ENCODE assay signal across 2 cellular contexts in the genomic region with DNA sequence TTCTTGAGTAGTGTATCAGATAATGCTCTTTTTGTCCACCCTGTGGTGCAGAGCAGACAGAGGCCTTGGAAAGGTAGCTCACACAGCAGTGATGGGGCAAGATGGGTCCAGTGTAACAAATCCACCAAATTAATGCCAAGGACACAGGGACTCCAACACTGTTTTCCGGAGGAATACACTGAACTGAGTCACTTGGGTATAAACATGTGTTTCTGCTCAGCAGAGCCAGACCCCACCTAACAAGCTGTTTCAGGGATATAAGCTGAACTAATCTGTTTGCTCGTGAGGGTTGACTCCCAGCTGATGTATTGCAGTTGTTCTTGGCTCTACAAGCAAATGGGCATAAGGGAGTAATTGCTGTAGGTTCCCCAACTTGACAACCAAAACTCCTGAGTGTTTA.
TF ChIP-seq lines count a peak whose summit lies in the region.

No MANE protein-coding gene starts in this region.

TF ChIP-seq in IMR-90, 13 proteins besides CTCF, POLR2A, EP300 and RAD21 (continued from another document):
- TF ChIP-seq, protein P1, sequence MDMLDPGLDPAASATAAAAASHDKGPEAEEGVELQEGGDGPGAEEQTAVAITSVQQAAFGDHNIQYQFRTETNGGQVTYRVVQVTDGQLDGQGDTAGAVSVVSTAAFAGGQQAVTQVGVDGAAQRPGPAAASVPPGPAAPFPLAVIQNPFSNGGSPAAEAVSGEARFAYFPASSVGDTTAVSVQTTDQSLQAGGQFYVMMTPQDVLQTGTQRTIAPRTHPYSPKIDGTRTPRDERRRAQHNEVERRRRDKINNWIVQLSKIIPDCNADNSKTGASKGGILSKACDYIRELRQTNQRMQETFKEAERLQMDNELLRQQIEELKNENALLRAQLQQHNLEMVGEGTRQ (IDR thresholded peaks at IDR 0.05; ENCODE audit: low read depth, low read length): no peak
- TF ChIP-seq BHLHE40 (IDR thresholded peaks at IDR 0.05; ENCODE audit: low read depth, low read length) (no peak), NFE2L2 (IDR thresholded peaks at IDR 0.05; ENCODE audit: low read depth, low read length) (no peak), MAFK (IDR thresholded peaks at IDR 0.05; ENCODE audit: low read depth, low read length) (no peak), MXI1 (IDR thresholded peaks at IDR 0.05; ENCODE audit: borderline replicate concordance, low read depth, low read length) (no peak), FOS (IDR thresholded peaks at IDR 0.05; ENCODE audit: low read depth, low read length) (no peak), MAZ (IDR thresholded peaks at IDR 0.05; ENCODE audit: borderline replicate concordance, low read depth, low read length) (no peak), SMC3 (IDR thresholded peaks at IDR 0.05; ENCODE audit: low read depth, low read length) (no peak)

TF ChIP-seq in SK-N-SH treated with all-trans-retinoic acid at 6 μM for 48 hours, 23 proteins besides CTCF, POLR2A, EP300 and RAD21 (continued from another document):
- TF ChIP-seq, protein P2, sequence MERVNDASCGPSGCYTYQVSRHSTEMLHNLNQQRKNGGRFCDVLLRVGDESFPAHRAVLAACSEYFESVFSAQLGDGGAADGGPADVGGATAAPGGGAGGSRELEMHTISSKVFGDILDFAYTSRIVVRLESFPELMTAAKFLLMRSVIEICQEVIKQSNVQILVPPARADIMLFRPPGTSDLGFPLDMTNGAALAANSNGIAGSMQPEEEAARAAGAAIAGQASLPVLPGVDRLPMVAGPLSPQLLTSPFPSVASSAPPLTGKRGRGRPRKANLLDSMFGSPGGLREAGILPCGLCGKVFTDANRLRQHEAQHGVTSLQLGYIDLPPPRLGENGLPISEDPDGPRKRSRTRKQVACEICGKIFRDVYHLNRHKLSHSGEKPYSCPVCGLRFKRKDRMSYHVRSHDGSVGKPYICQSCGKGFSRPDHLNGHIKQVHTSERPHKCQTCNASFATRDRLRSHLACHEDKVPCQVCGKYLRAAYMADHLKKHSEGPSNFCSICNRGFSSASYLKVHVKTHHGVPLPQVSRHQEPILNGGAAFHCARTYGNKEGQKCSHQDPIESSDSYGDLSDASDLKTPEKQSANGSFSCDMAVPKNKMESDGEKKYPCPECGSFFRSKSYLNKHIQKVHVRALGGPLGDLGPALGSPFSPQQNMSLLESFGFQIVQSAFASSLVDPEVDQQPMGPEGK (CRISPR knock-in tag; IDR thresholded peaks at IDR 0.05; ENCODE audit: borderline replicate concordance): no peak
- TF ChIP-seq ZNF70 (CRISPR knock-in tag; IDR thresholded peaks at IDR 0.05): no peak
- no peak for TF ChIP-seq ZNF565 (CRISPR knock-in tag; conservative IDR thresholded peaks at IDR 0.05; ENCODE audit: low read depth)
- TF ChIP-seq, protein P3, sequence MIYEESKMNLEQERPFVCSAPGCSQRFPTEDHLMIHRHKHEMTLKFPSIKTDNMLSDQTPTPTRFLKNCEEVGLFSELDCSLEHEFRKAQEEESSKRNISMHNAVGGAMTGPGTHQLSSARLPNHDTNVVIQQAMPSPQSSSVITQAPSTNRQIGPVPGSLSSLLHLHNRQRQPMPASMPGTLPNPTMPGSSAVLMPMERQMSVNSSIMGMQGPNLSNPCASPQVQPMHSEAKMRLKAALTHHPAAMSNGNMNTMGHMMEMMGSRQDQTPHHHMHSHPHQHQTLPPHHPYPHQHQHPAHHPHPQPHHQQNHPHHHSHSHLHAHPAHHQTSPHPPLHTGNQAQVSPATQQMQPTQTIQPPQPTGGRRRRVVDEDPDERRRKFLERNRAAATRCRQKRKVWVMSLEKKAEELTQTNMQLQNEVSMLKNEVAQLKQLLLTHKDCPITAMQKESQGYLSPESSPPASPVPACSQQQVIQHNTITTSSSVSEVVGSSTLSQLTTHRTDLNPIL (CRISPR knock-in tag; IDR thresholded peaks at IDR 0.05; ENCODE audit: low read depth): no peak
- TF ChIP-seq ZNF8 (CRISPR knock-in tag; IDR thresholded peaks at IDR 0.05): no peak
- TF ChIP-seq ISL1 (CRISPR knock-in tag; IDR thresholded peaks at IDR 0.05): no peak
- no peak for TF ChIP-seq ZFP3 (CRISPR knock-in tag; IDR thresholded peaks at IDR 0.05)
- TF ChIP-seq, protein P4, sequence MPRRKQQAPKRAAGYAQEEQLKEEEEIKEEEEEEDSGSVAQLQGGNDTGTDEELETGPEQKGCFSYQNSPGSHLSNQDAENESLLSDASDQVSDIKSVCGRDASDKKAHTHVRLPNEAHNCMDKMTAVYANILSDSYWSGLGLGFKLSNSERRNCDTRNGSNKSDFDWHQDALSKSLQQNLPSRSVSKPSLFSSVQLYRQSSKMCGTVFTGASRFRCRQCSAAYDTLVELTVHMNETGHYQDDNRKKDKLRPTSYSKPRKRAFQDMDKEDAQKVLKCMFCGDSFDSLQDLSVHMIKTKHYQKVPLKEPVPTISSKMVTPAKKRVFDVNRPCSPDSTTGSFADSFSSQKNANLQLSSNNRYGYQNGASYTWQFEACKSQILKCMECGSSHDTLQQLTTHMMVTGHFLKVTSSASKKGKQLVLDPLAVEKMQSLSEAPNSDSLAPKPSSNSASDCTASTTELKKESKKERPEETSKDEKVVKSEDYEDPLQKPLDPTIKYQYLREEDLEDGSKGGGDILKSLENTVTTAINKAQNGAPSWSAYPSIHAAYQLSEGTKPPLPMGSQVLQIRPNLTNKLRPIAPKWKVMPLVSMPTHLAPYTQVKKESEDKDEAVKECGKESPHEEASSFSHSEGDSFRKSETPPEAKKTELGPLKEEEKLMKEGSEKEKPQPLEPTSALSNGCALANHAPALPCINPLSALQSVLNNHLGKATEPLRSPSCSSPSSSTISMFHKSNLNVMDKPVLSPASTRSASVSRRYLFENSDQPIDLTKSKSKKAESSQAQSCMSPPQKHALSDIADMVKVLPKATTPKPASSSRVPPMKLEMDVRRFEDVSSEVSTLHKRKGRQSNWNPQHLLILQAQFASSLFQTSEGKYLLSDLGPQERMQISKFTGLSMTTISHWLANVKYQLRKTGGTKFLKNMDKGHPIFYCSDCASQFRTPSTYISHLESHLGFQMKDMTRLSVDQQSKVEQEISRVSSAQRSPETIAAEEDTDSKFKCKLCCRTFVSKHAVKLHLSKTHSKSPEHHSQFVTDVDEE (CRISPR knock-in tag; IDR thresholded peaks at IDR 0.05): no peak
- no peak for TF ChIP-seq OSR1 (CRISPR knock-in tag; IDR thresholded peaks at IDR 0.05)
- no peak for TF ChIP-seq TCF4 (CRISPR knock-in tag; IDR thresholded peaks at IDR 0.05; ENCODE audit: borderline replicate concordance)
- TF ChIP-seq, protein P5, sequence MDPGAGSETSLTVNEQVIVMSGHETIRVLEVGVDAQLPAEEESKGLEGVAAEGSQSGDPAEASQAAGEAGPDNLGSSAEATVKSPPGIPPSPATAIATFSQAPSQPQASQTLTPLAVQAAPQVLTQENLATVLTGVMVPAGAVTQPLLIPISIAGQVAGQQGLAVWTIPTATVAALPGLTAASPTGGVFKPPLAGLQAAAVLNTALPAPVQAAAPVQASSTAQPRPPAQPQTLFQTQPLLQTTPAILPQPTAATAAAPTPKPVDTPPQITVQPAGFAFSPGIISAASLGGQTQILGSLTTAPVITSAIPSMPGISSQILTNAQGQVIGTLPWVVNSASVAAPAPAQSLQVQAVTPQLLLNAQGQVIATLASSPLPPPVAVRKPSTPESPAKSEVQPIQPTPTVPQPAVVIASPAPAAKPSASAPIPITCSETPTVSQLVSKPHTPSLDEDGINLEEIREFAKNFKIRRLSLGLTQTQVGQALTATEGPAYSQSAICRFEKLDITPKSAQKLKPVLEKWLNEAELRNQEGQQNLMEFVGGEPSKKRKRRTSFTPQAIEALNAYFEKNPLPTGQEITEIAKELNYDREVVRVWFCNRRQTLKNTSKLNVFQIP (CRISPR knock-in tag; IDR thresholded peaks at IDR 0.05; ENCODE audit: borderline replicate concordance, low read depth): no peak
- TF ChIP-seq ESRRG (CRISPR knock-in tag; IDR thresholded peaks at IDR 0.05): no peak
- no peak for TF ChIP-seq RARB (CRISPR knock-in tag; IDR thresholded peaks at IDR 0.05)
- TF ChIP-seq, protein P6, sequence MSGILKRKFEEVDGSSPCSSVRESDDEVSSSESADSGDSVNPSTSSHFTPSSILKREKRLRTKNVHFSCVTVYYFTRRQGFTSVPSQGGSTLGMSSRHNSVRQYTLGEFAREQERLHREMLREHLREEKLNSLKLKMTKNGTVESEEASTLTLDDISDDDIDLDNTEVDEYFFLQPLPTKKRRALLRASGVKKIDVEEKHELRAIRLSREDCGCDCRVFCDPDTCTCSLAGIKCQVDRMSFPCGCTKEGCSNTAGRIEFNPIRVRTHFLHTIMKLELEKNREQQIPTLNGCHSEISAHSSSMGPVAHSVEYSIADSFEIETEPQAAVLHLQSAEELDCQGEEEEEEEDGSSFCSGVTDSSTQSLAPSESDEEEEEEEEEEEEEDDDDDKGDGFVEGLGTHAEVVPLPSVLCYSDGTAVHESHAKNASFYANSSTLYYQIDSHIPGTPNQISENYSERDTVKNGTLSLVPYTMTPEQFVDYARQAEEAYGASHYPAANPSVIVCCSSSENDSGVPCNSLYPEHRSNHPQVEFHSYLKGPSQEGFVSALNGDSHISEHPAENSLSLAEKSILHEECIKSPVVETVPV (CRISPR knock-in tag; IDR thresholded peaks at IDR 0.05): no peak
TF ChIP-seq in SK-N-SH treated with all-trans-retinoic acid at 6 μM for 48 hours: peak in this region for 0.
